23 cellular contexts compared by ENCODE assay signal in the genomic region with DNA sequence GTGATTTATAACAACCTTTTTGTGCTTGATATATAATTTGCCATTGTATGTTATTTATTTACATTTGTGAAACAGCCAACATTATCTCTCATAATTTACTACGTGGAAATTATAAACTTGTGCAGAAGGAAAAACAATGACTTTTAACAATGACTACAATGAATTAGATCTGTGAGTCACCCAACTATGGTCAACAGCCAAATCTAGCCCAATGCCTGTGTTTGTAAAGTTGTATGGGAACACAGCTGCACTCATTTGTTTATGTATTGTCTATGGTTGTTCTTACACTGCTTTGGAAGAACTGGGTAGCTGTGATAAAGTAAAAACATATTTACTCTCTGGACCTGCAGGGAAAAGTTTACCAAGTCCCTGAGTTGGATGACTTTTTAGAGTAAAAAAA.
"Had no signal": no experiment of that assay in that cellular context is flagged by ENCODE, and none has a peak within 500 bp of the region (broad histone marks: within the 10 kb centered on the region; RNA-seq: fewer than 3 reads in every experiment).

No MANE protein-coding gene starts in this region.

- H3K27me3 ChIP-seq: MG63 had no signal

- H3K4me2 ChIP-seq: PC-9 had no signal

- H3K27ac ChIP-seq: PC-9 had no signal

- DNase-seq: activated CD4-positive, alpha-beta T cell treated with anti-CD3 and anti-CD28 coated beads for 1 hour; activated CD4-positive, alpha-beta T cell treated with anti-CD3 and anti-CD28 coated beads, Interleukin-2, amount 10 ng/mL, durations not matched to agents 24 days and 14 days; activated CD4-positive, alpha-beta T cell treated with anti-CD3 and anti-CD28 coated beads, Interleukin-2, amount 50 U/mL, for 48 hours; activated CD8-positive, alpha-beta memory T cell treated with anti-CD3 and anti-CD28 coated beads for 24 hours; activated effector memory CD4-positive, alpha-beta T cell treated with anti-CD3 and anti-CD28 coated beads, Interleukin-2, amount 50 U/mL, for 16 hours; activated naive CD4-positive, alpha-beta T cell treated with Interleukin-2 at 50 U/mL for 16 hours; activated naive CD8-positive, alpha-beta T cell treated with anti-CD3 and anti-CD28 coated beads, Interleukin-2, amount 50 U/mL, for 24 hours; activated T-cell treated with anti-CD3 and anti-CD28 coated beads, Interleukin-2, amount 50 U/mL, for 4 hours; amygdala; cerebellar nuclear complex; KG1; MG63; NCI-H2029; NCI-H2107; NCI-H2171 treated with DMSO at 0.1 percent for 48 hours; NCI-H226; NCI-H526; PC-9; SIG-M5; T-helper 17 cell; T-helper 9 cell had no signal

- H3K36me3 ChIP-seq: MG63 had no signal

- ATAC-seq: activated naive CD4-positive, alpha-beta T cell treated with anti-CD3 and anti-CD28 coated beads, Interleukin-2, amount 50 U/mL, for 72 hours; activated naive CD8-positive, alpha-beta T cell treated with anti-CD3 and anti-CD28 coated beads, Interleukin-2, amount 50 U/mL, for 24 hours; activated T-cell treated with anti-CD3 and anti-CD28 coated beads, Interleukin-2, amount 50 U/mL, for 4 hours; T-helper 17 cell; WTC11 had no signal

- H3K9me3 ChIP-seq: MG63 had no signal

- H3K4me3 ChIP-seq: MG63, PC-9 had no signal
